In the genomic region with DNA sequence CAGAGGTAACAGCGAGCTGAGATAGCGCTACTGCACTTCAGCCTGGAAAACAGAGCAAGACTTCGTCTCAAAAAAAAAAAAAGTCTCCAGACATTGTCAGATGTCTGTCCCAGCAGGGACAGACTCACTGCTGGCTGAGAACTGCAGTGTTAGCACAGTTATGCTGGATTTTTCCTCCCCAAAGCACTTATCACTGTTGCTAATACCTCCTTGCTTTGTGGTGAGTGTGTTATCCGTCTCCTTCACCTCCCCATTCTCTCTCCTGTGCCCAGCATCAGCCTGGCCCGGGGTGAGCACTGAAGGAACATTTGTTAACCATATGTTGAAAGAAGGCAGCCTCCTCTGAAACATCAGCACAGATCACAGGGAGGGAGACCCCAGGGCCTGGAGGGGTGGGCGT, we compare ENCODE assay signal across 16 cellular contexts. TPM values are rescaled to one million over a fixed set of nuclear protein-coding genes. Genes with fewer than 3 reads are reported as not detected.
DNase-seq lines count a peak whose midpoint lies in the region; ATAC-seq and TF ChIP-seq lines count a peak whose summit lies in the region.
"Had no signal": no experiment of that assay in that cellular context is flagged by ENCODE, and none has a peak within 500 bp of the region (broad histone marks: within the 10 kb centered on the region; RNA-seq: fewer than 3 reads in every experiment).

No MANE protein-coding gene starts in this region.

- no peaks in the 10 kb centered on the region for H3K27me3 ChIP-seq in gastrocnemius medialis

- intact Hi-C loops in gastrocnemius medialis (cut with DNase I; ENCODE audit: low total_unique reads) = no loop called here

- H3K4me1 Mint-ChIP-seq in HFFc6 (ENCODE audit: low read depth) = peaks cover 47% of the 10 kb centered on the region
- peaks cover 53 to 81% (median 76%) of the 10 kb centered on the region in 3 donors for H3K4me1 Mint-ChIP-seq in naive B cell

- peaks cover 0 to 6% of the 10 kb centered on the region in 2 donors for H3K4me1 ChIP-seq in gastrocnemius medialis

- H3K4me3 ChIP-seq in choroid plexus epithelial cell (ENCODE audit: low read depth, low read length) (no peak overlapping the region), gastrocnemius medialis (no peak overlapping the region)

- peak overlapping the region; percentile 93 for H3K27ac ChIP-seq in substantia nigra (ENCODE audit: low read depth, low read length, poor library complexity, severe bottlenecking)
- H3K27ac ChIP-seq in gastrocnemius medialis = no peak overlapping the region

- TF ChIP-seq CTCF in HFFc6 (IDR thresholded peaks at IDR 0.05) (no peak), choroid plexus epithelial cell (conservative IDR thresholded peaks at IDR 0.05; ENCODE audit: low read depth, low read length) (no peak), gastrocnemius medialis (IDR thresholded peaks at IDR 0.05 in 4 of 5, conservative IDR thresholded peaks at IDR 0.05 in 1 of 5) (no peak)

- TF ChIP-seq POLR2A in gastrocnemius medialis (IDR thresholded peaks at IDR 0.05) = no peak

- in situ Hi-C loops in gastrocnemius medialis (cut with MboI; ENCODE audit: low sequenced_read_pairs in 4 of 4) = no loop called here

- peak overlapping the region; percentile 71 for H3K27ac Mint-ChIP-seq in HFFc6
- H3K27ac Mint-ChIP-seq in naive B cell = peak overlapping the region in 5 of 6 donors; percentile 69 to 85 (median 75)

- no peaks in the 10 kb centered on the region for H3K9me3 Mint-ChIP-seq in HFFc6
- H3K9me3 Mint-ChIP-seq in naive B cell = no peaks in the 10 kb centered on the region

- H3K36me3 ChIP-seq in gastrocnemius medialis = no peaks in the 10 kb centered on the region

- ATAC-seq in naive B cell (ENCODE audit: low read depth in 2 of 2) (no peak), GM21723 (IDR thresholded peaks at IDR 0.05; ENCODE audit: unreplicated experiment) (no peak), gastrocnemius medialis (no peak)
- ATAC-seq: PC-3 had no signal

- DNase-seq in HFFc6 (no peak), choroid plexus epithelial cell (ENCODE audit: low read depth) (peak; percentile 24), naive B cell (no peak), substantia nigra (lab: John Stamatoyannopoulos, UW) (no peak), NCI-H526 (lab: John Stamatoyannopoulos, UW) (no peak), gastrocnemius medialis (no peak), Ammon's horn (ENCODE audit: low spot score) (no peak)
- DNase-seq: activated CD4-positive, alpha-beta T cell treated with anti-CD3 and anti-CD28 coated beads, Interleukin-2, amount 50 U/mL, for 4 hours; activated effector memory CD4-positive, alpha-beta T cell treated with anti-CD3 and anti-CD28 coated beads, Interleukin-2, amount 50 U/mL, for 16 hours; DND-41; H7; KG1; NCI-H187; PC-3; stimulated activated CD4-positive, alpha-beta T cell treated with anti-CD3 and anti-CD28 coated beads, Interleukin-4, amount 100 ng/mL, for 4 hours had no signal

- no peaks in the 10 kb centered on the region; the same call in none of the 2 replicates for H3K27me3 Mint-ChIP-seq in HFFc6 (ENCODE audit: insufficient read depth)
- no peaks in the 10 kb centered on the region for H3K27me3 Mint-ChIP-seq in naive B cell

- H3K4me3 Mint-ChIP-seq in HFFc6 (no peak overlapping the region), naive B cell (no peak overlapping the region)

- no peaks in the 10 kb centered on the region for H3K9me3 ChIP-seq in gastrocnemius medialis

- H3K36me3 Mint-ChIP-seq in HFFc6 (ENCODE audit: low read depth) (peaks cover 16% of the 10 kb centered on the region; the same call in 1 of the 2 replicates), naive B cell (no peaks in the 10 kb centered on the region)

RNA-seq across cellular contexts. Expression of a gene that starts 11.2 kb away (rescaled TPM):
- total RNA-seq in HFFc6 (2021; fragmentation: NEBNext Ultra II Directional; extraction: Animal tissue kit (Norgen Biotek cat#: 25700)) = 10 to 100 TPM; 81.2 to 89.0 (median 83.4) TPM
- 10 to 100 TPM in 2 of 6 donors, 1 to 10 TPM in 4; 3.1 to 34.9 (median 6.9) TPM for polyA plus RNA-seq in naive B cell (ENCODE audit: low read depth in 6 of 6)
- 10 to 100 TPM; 20.0 to 22.1 (median 20.7) TPM for total RNA-seq in gastrocnemius medialis

RNA-seq across cellular contexts. Expression of a gene that starts 11.6 kb away (rescaled TPM):
- total RNA-seq in HFFc6 (2021; fragmentation: NEBNext Ultra II Directional; extraction: Animal tissue kit (Norgen Biotek cat#: 25700)) = 10 to 100 TPM in 5 of 6 experiments, 1 to 10 TPM in 1; 7.6 to 13.2 (median 12.2) TPM
- polyA plus RNA-seq in naive B cell (ENCODE audit: low read depth in 6 of 6) = 10 to 100 TPM in 2 of 6 donors, 1 to 10 TPM in 4; 3.9 to 11.4 (median 7.2) TPM
- total RNA-seq in gastrocnemius medialis = 1 to 10 TPM in 3 of 4 donors, under 1 TPM in 1; 0.97 to 4.5 (median 3.3) TPM
